22 cellular contexts compared by ENCODE assay signal in the genomic region with DNA sequence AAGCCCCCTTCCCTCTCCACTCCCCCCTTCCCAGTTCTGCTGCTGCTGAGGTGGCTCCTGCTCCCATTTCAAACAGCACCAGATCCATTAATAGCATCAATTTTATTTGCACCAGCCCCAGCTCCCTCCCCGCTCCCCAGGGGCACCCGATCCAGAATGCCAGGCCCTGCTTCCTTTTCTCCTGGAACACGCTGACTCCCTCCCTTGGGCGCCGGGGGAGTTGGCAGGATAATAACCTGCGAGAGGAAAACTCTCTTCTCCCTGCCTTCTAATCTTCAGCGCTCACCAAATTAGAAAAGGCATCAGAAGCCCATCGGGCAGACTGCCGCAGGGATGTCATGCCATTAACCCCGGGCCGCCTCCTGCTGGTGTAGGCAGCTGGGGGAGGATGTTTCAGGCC.
"Had no signal": no experiment of that assay in that cellular context is flagged by ENCODE, and none has a peak within 500 bp of the region (broad histone marks: within the 10 kb centered on the region; RNA-seq: fewer than 3 reads in every experiment).

No MANE protein-coding gene starts in this region.

- H3K4me3 ChIP-seq: body of pancreas, ovary, psoas muscle, smooth muscle cell, stomach had no signal

- H3K27ac ChIP-seq: body of pancreas, ovary, psoas muscle, stomach had no signal

- H3K27me3 ChIP-seq: body of pancreas, ovary had no signal

- H3K4me2 ChIP-seq: smooth muscle cell had no signal

- H3K4me1 ChIP-seq: body of pancreas, psoas muscle had no signal

- H3K36me3 ChIP-seq: ovary, stomach had no signal

- DNase-seq: activated CD4-positive, alpha-beta T cell treated with anti-CD3 and anti-CD28 coated beads, Interleukin-2, amount 10 ng/mL, durations not matched to agents 7 days and 5 days; activated CD8-positive, alpha-beta T cell treated with anti-CD3 and anti-CD28 coated beads, Interleukin-2, amount 10 ng/mL, durations not matched to agents 7 days and 5 days; activated naive CD4-positive, alpha-beta T cell treated with Interleukin-2 at 50 U/mL for 16 hours; activated naive CD8-positive, alpha-beta T cell treated with anti-CD3 and anti-CD28 coated beads, Interleukin-2, amount 10 ng/mL, durations not matched to agents 7 days and 5 days; activated T-cell treated with anti-CD3 and anti-CD28 coated beads, Interleukin-2, amount 50 U/mL, for 24 hours; body of pancreas; caudate nucleus; effector memory CD8-positive, alpha-beta T cell; foreskin fibroblast; hypothalamus; kidney; ovary; psoas muscle; stimulated activated CD4-positive, alpha-beta T cell treated with anti-CD3 and anti-CD28 coated beads, Interleukin-4, amount 100 ng/mL, for 24 hours; stomach; T-helper 1 cell; T-helper 9 cell; trophoblast cell had no signal

- H3K9me3 ChIP-seq: body of pancreas, ovary, psoas muscle, stomach had no signal

- ATAC-seq: activated CD8-positive, alpha-beta T cell treated with anti-CD3 and anti-CD28 coated beads, Interleukin-2, amount 10 ng/mL, durations not matched to agents 7 days and 5 days; body of pancreas; effector memory CD8-positive, alpha-beta T cell; left lobe of liver; psoas muscle; sciatic nerve; stimulated activated effector memory CD8-positive, alpha-beta T cell treated with anti-CD3 and anti-CD28 coated beads, Interleukin-12 subunit alpha, Interleukin-12 subunit beta, amount 100 ng/mL, for 72 hours had no signal
